8 cellular contexts compared by ENCODE assay signal in the genomic region with DNA sequence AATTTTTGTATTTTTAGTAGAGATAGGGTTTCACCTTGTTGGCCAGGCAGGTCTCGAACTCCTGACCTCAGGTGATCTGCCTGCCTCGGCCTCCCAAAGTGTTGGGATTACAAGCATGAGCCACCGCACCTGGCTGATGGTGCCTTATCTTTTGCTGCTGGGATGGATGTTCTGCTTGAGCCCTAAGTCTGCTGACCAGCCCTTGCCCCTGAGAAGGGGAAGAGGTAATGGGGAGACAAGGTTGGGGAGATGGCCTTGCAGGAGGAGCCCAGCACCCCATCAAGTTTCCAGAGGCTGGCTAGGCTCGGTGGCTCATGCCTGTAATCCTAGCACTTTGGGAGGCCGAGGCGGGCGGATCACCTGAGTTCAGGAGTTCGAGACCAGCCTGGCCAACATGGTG. TPM values are rescaled to one million over a fixed set of nuclear protein-coding genes. Genes with fewer than 3 reads are reported as not detected.
DNase-seq lines count a peak whose midpoint lies in the region; ATAC-seq, FAIRE-seq and TF ChIP-seq lines count a peak whose summit lies in the region.
"Not testable (repeated sequence)": the region's sequence is repeated elsewhere in the genome, so short reads cannot be mapped to it uniquely, and the experiment has no call there.

No MANE protein-coding gene starts in this region.

- TF ChIP-seq RAD21 in IMR-90 (IDR thresholded peaks at IDR 0.05; ENCODE audit: low read length); HepG2 (CRISPR knock-in tag; IDR thresholded peaks at IDR 0.05): not testable (repeated sequence)

- TF ChIP-seq CTCF in IMR-90 (conservative IDR thresholded peaks at IDR 0.05; ENCODE audit: low read depth, low read length); activated B cell treated with CpG ODN at 0.5 μM for 24 hours (IDR thresholded peaks at IDR 0.05); adrenal gland (IDR thresholded peaks at IDR 0.05); HepG2 (CRISPR knock-in tag; IDR thresholded peaks at IDR 0.05); thoracic aorta (IDR thresholded peaks at IDR 0.05): not testable (repeated sequence)

- no CpG with 5 or more reads among the region's 8 CpGs for WGBS in IMR-90 (ENCODE audit: extremely low coverage in 2 of 2, insufficient read length in 1 of 2), 2 experiments
- WGBS in adrenal gland, 4 donors = 68 to 88% (median 79%) methylated on average over 3 to 8 of the region's 8 CpGs
- 72% methylated on average over 8 of the region's 8 CpGs for WGBS in HepG2 (ENCODE audit: low lambda C conversion rate)
- no CpG with 5 or more reads among the region's 8 CpGs for WGBS in neuronal stem cell (ENCODE audit: extremely low coverage in 2 of 2, insufficient read length in 2 of 2, insufficient replicate concordance in 1 of 2), 2 donors

- 0 out of 2 replicates have a peak overlapping the region, but pooled peaks have one; percentile 16 for H4K91ac ChIP-seq in IMR-90 (ENCODE audit: insufficient read depth, low read depth, low read length)
- H4K91ac ChIP-seq in neuronal stem cell (ENCODE audit: low read depth, low read length, poor library complexity) = not testable (repeated sequence)

- H2AK9ac ChIP-seq in IMR-90 (replicated peaks; ENCODE audit: low read depth, low read length, poor library complexity) = peak overlapping the region; percentile 63

- in situ Hi-C loops in IMR-90 (cut with MboI; ENCODE audit: low sequenced_read_pairs) = loop anchor here (5.0 kb wide), 1 partner anchor 78 kb away; no protein-coding TSS in a partner anchor
- in situ Hi-C loops in HepG2 (cut with HindIII; ENCODE audit: extremely low pct_ligation_motif_present, low pct_unique_long_range_greater_than_20kb) = not testable (repeated sequence)

- H3K9me3 Mint-ChIP-seq in CD4-positive, CD25-positive, alpha-beta regulatory T cell; activated B cell treated with CpG ODN at 0.5 μM for 24 hours; activated T-cell treated with anti-CD3 and anti-CD28 coated beads, Interleukin-2, amount 50 U/mL, for 24 hours: not testable (repeated sequence)

- H3K4me3 ChIP-seq in CD4-positive, CD25-positive, alpha-beta regulatory T cell (ENCODE audit: low read depth, low read length); IMR-90 (ENCODE audit: insufficient read depth, low read depth, low read length); neuronal stem cell (ENCODE audit: low read length in 2 of 2): not testable (repeated sequence)
- peak overlapping the region in 1 of 4 donors; percentile 30 for H3K4me3 ChIP-seq in adrenal gland
- peak overlapping the region in 1 of 3 experiments; percentile 34; a peak in 1 of 6 replicates for H3K4me3 ChIP-seq in HepG2 (replicated peaks in 1 of 3; ENCODE audit: insufficient read depth in 1 of 3, low read depth in 2 of 3, low read length in 3 of 3)
- peak overlapping the region; percentile 41 for H3K4me3 ChIP-seq in thoracic aorta

- H3K79me1 ChIP-seq in IMR-90 (ENCODE audit: low read depth in 1 of 2, low read length in 2 of 2) = peaks cover 0 to 12% of the 10 kb centered on the region in 2 experiments; a peak in 1 of 4 replicates
- not testable (repeated sequence) for H3K79me1 ChIP-seq in neuronal stem cell (ENCODE audit: low read depth, low read length)

- H3K9me1 ChIP-seq in IMR-90 (ENCODE audit: insufficient read depth, low read length) = peaks cover 27% of the 10 kb centered on the region

- not testable (repeated sequence) for H2BK12ac ChIP-seq in neuronal stem cell (ENCODE audit: low read length)

- H3K27ac Mint-ChIP-seq in CD4-positive, CD25-positive, alpha-beta regulatory T cell = peak overlapping the region; percentile 83 to 100 (median 100)
- not testable (repeated sequence) for H3K27ac Mint-ChIP-seq in activated B cell treated with CpG ODN at 0.5 μM for 24 hours
- peak overlapping the region; percentile 63 for H3K27ac Mint-ChIP-seq in activated T-cell treated with anti-CD3 and anti-CD28 coated beads, Interleukin-2, amount 50 U/mL, for 24 hours

- FAIRE-seq in HepG2 (lab: Jason Lieb, UNC) = not testable (repeated sequence)

- H3K56ac ChIP-seq in IMR-90 (ENCODE audit: extremely low read depth, insufficient read depth, low read length) = not testable (repeated sequence)

- H2AFZ ChIP-seq in IMR-90 (replicated peaks; ENCODE audit: low read length, poor library complexity); HepG2 (ENCODE audit: low read length); neuronal stem cell (ENCODE audit: low read length): not testable (repeated sequence)

- intact Hi-C loops in IMR-90 (cut with micrococcal nuclease); HepG2 (cut with micrococcal nuclease; ENCODE audit: unreplicated experiment): not testable (repeated sequence)
- intact Hi-C loops in activated B cell treated with CpG ODN at 0.5 μM for 24 hours (cut with micrococcal nuclease) = loop anchor here (1.0 kb wide), 1 partner anchor 236 kb away; no protein-coding TSS in a partner anchor
- intact Hi-C loops in adrenal gland (cut with DNase I) = loop anchor here in 1 of 2 donors (10.0 kb wide), 1 partner anchor 170 kb away; no protein-coding TSS in a partner anchor

- peak overlapping the region; percentile 28 to 79 (median 55) for H3K4me3 Mint-ChIP-seq in CD4-positive, CD25-positive, alpha-beta regulatory T cell
- H3K4me3 Mint-ChIP-seq in activated B cell treated with CpG ODN at 0.5 μM for 24 hours = peak overlapping the region; percentile 11
- not testable (repeated sequence) for H3K4me3 Mint-ChIP-seq in activated T-cell treated with anti-CD3 and anti-CD28 coated beads, Interleukin-2, amount 50 U/mL, for 24 hours

- H2BK120ac ChIP-seq in IMR-90 (ENCODE audit: low read depth, low read length) = 0 out of 2 replicates have a peak overlapping the region, but pooled peaks have one; percentile 22
- H2BK120ac ChIP-seq in neuronal stem cell (ENCODE audit: low read depth, low read length) = not testable (repeated sequence)

- H3K4ac ChIP-seq in IMR-90 (ENCODE audit: low read depth, low read length); neuronal stem cell (ENCODE audit: low read length): not testable (repeated sequence)

- H3K79me2 ChIP-seq in HepG2 (ENCODE audit: insufficient read depth, low read length) = not testable (repeated sequence)

- not testable (repeated sequence) for H3K9me3 ChIP-seq in CD4-positive, CD25-positive, alpha-beta regulatory T cell (ENCODE audit: control insufficient read depth in 2 of 2, low read length in 2 of 2); IMR-90 (ENCODE audit: control insufficient read depth, insufficient read depth, low read length); adrenal gland (replicated peaks in 1 of 3); HepG2 (ENCODE audit: low read length); neuronal stem cell (replicated peaks in 1 of 2; ENCODE audit: control insufficient read depth in 2 of 2, insufficient read depth in 1 of 2, low read depth in 1 of 2, low read length in 2 of 2); thoracic aorta

- dilution Hi-C loops in IMR-90 (cut with HindIII; ENCODE audit: low sequenced_read_pairs, unreplicated experiment) = not testable (repeated sequence)

- H2BK15ac ChIP-seq in IMR-90 (ENCODE audit: low read depth, low read length); neuronal stem cell (ENCODE audit: low read length): not testable (repeated sequence)

- H3K4me1 Mint-ChIP-seq in CD4-positive, CD25-positive, alpha-beta regulatory T cell = peaks cover 13 to 97% (median 55%) of the 10 kb centered on the region in 4 donors
- peaks cover 64% of the 10 kb centered on the region for H3K4me1 Mint-ChIP-seq in activated B cell treated with CpG ODN at 0.5 μM for 24 hours
- peaks cover 86% of the 10 kb centered on the region for H3K4me1 Mint-ChIP-seq in activated T-cell treated with anti-CD3 and anti-CD28 coated beads, Interleukin-2, amount 50 U/mL, for 24 hours (ENCODE audit: low read depth)

- POLR2A ChIA-PET in IMR-90 (lab: Charles Lee; ENCODE audit: unreplicated experiment) = not testable (repeated sequence)
- POLR2A ChIA-PET in activated B cell treated with CpG ODN at 0.5 μM for 24 hours (lab: Charles Lee) = interaction anchor here (0.6 to 1.1 kb wide), 3 partner anchors 12 to 472 kb away, joined by 3 to 17 read pairs (median 8); a partner anchor contains a TSS
- POLR2A ChIA-PET in HepG2 (lab: Yijun Ruan, JAX) = interaction anchor here (4.2 kb wide), 1 partner anchor 7 kb away, joined by 29 read pairs; no protein-coding TSS in a partner anchor

- not testable (repeated sequence) for TF ChIP-seq EP300 in HepG2 (IDR thresholded peaks at IDR 0.05; ENCODE audit: low read depth in 2 of 2, low read length in 2 of 2); HepG2 (CRISPR knock-in tag; IDR thresholded peaks at IDR 0.05; ENCODE audit: borderline replicate concordance)

- not testable (repeated sequence) for H4K8ac ChIP-seq in IMR-90 (ENCODE audit: low read depth in 2 of 2, low read length in 2 of 2); neuronal stem cell (ENCODE audit: low read depth, low read length)

- ATAC-seq in CD4-positive, CD25-positive, alpha-beta regulatory T cell (ENCODE audit: low read depth in 2 of 2); IMR-90 (ENCODE audit: low read depth); activated B cell treated with CpG ODN at 0.5 μM for 24 hours (ENCODE audit: low read depth); HepG2; thoracic aorta (ENCODE audit: insufficient number of reproducible peaks, low FRiP score, low read depth): not testable (repeated sequence)

- H3K27ac ChIP-seq in CD4-positive, CD25-positive, alpha-beta regulatory T cell (ENCODE audit: insufficient read depth, low read length, poor library complexity, severe bottlenecking) = peak overlapping the region; percentile 30
- H3K27ac ChIP-seq in IMR-90 (ENCODE audit: insufficient read depth, low read length); HepG2 (ENCODE audit: extremely low read length, insufficient read depth, low read length); neuronal stem cell (replicated peaks; ENCODE audit: low read length); thoracic aorta: not testable (repeated sequence)
- peak overlapping the region in 4 of 5 donors; percentile 39 to 80 (median 54) for H3K27ac ChIP-seq in adrenal gland

- H2BK20ac ChIP-seq in IMR-90 (ENCODE audit: low read depth, low read length) = not testable (repeated sequence)

- not testable (repeated sequence) for H3K36me3 Mint-ChIP-seq in CD4-positive, CD25-positive, alpha-beta regulatory T cell; activated B cell treated with CpG ODN at 0.5 μM for 24 hours (ENCODE audit: low read depth); activated T-cell treated with anti-CD3 and anti-CD28 coated beads, Interleukin-2, amount 50 U/mL, for 24 hours (ENCODE audit: low read depth)

- not testable (repeated sequence) for BruUV-seq in IMR-90 (replicated peaks; lab: Mats Ljungman, UMichigan); HepG2 (replicated peaks; lab: Mats Ljungman, UMichigan)

- H3K9ac ChIP-seq in IMR-90 (ENCODE audit: low read depth, low read length); HepG2 (ENCODE audit: insufficient read depth, low read depth, low read length): not testable (repeated sequence)
- peak overlapping the region; percentile 13 for H3K9ac ChIP-seq in neuronal stem cell (ENCODE audit: low read depth, low read length, poor library complexity)

- CTCF ChIA-PET in IMR-90 (lab: Yijun Ruan, JAX) = interaction anchor here (1.0 kb wide), 1 partner anchor 216 kb away, joined by 3 read pairs; no protein-coding TSS in a partner anchor
- CTCF ChIA-PET in activated B cell treated with CpG ODN at 0.5 μM for 24 hours (lab: Charles Lee) = interaction anchor here (0.6 to 1.8 kb wide), 9 partner anchors 11 to 455 kb away, joined by 3 to 15 read pairs (median 3); no protein-coding TSS in a partner anchor
- CTCF ChIA-PET in HepG2 (lab: Yijun Ruan, JAX; ENCODE audit: low intra/inter-chr PET ratio, low total read pairs) = interaction anchor here (1.0 to 2.5 kb wide), 2 partner anchors 72 to 235 kb away, joined by 4 to 20 read pairs; a partner anchor contains a TSS

- H3K23ac ChIP-seq in IMR-90 (ENCODE audit: low read depth, low read length) = not testable (repeated sequence)
- peak overlapping the region; percentile 70 for H3K23ac ChIP-seq in neuronal stem cell (ENCODE audit: low read depth, low read length, poor library complexity)

- not testable (repeated sequence) for H4K20me1 ChIP-seq in IMR-90 (ENCODE audit: insufficient read depth, low read length); HepG2 (ENCODE audit: insufficient read depth, low read length)

- not testable (repeated sequence) for H3K27me3 ChIP-seq in CD4-positive, CD25-positive, alpha-beta regulatory T cell (ENCODE audit: control insufficient read depth, insufficient read depth, low read length); IMR-90 (ENCODE audit: control insufficient read depth, insufficient read depth, low read length); adrenal gland; HepG2 (ENCODE audit: control insufficient read depth in 1 of 2, insufficient read depth in 2 of 2, low read length in 2 of 2); neuronal stem cell (ENCODE audit: control insufficient read depth in 3 of 3, insufficient read depth in 3 of 3, low read depth in 1 of 3, low read length in 3 of 3); thoracic aorta (replicated peaks; ENCODE audit: insufficient read depth)

- H3K27me3 Mint-ChIP-seq in CD4-positive, CD25-positive, alpha-beta regulatory T cell; activated B cell treated with CpG ODN at 0.5 μM for 24 hours; activated T-cell treated with anti-CD3 and anti-CD28 coated beads, Interleukin-2, amount 50 U/mL, for 24 hours: not testable (repeated sequence)

- peaks cover 54% of the 10 kb centered on the region for H3K4me1 ChIP-seq in CD4-positive, CD25-positive, alpha-beta regulatory T cell (ENCODE audit: control insufficient read depth, insufficient read depth, low read length, poor library complexity, severe bottlenecking)
- H3K4me1 ChIP-seq in IMR-90 (ENCODE audit: control insufficient read depth, insufficient read depth, low read length) (peaks cover 22% of the 10 kb centered on the region), adrenal gland (replicated peaks in 1 of 2) (peaks cover 29 to 50% of the 10 kb centered on the region in 2 donors), HepG2 (ENCODE audit: insufficient read depth, low read length) (peaks cover 63% of the 10 kb centered on the region), neuronal stem cell (ENCODE audit: control insufficient read depth in 2 of 2, insufficient read depth in 1 of 2, low read depth in 1 of 2, low read length in 2 of 2) (peaks cover 3 to 10% of the 10 kb centered on the region in 2 donors)
- H3K4me1 ChIP-seq in thoracic aorta (ENCODE audit: control insufficient read depth in 1 of 2, low read depth in 2 of 2) = not testable (repeated sequence)

- TF ChIP-seq POLR2A in IMR-90 (IDR thresholded peaks at IDR 0.05; ENCODE audit: low read depth, low read length); adrenal gland (IDR thresholded peaks at IDR 0.05); HepG2 (IDR thresholded peaks at IDR 0.05; ENCODE audit: insufficient read depth in 1 of 2, low read depth in 2 of 2, low read length in 2 of 2): not testable (repeated sequence)

- H2AK5ac ChIP-seq in IMR-90 (ENCODE audit: low read depth, low read length) = peak overlapping the region; percentile 71; the same call in 1 of the 2 replicates
- H2AK5ac ChIP-seq in neuronal stem cell (ENCODE audit: low read depth, low read length) = not testable (repeated sequence)

- not testable (repeated sequence) for H4K5ac ChIP-seq in IMR-90 (ENCODE audit: low read depth, low read length)

- DNase-seq in CD4-positive, CD25-positive, alpha-beta regulatory T cell; IMR-90; activated B cell treated with CpG ODN at 0.5 μM for 24 hours; activated T-cell treated with anti-CD3 and anti-CD28 coated beads, Interleukin-2, amount 50 U/mL, for 24 hours; HepG2 (ENCODE audit: low spot score); neuronal stem cell (ENCODE audit: low spot score); thoracic aorta (ENCODE audit: low spot score): not testable (repeated sequence)
- DNase-seq in adrenal gland = peak in 1 of 7 donors; percentile 49

- H3K36me3 ChIP-seq in CD4-positive, CD25-positive, alpha-beta regulatory T cell (ENCODE audit: control insufficient read depth, insufficient read depth, low read length); IMR-90 (ENCODE audit: control insufficient read depth, insufficient read depth, low read length); adrenal gland (replicated peaks in 1 of 2); HepG2 (replicated peaks in 1 of 2; ENCODE audit: control insufficient read depth in 1 of 2, insufficient read depth in 2 of 2, low read length in 2 of 2); neuronal stem cell (replicated peaks in 1 of 2; ENCODE audit: control insufficient read depth in 2 of 2, insufficient read depth in 2 of 2, low read length in 2 of 2); thoracic aorta: not testable (repeated sequence)

- H3K14ac ChIP-seq in IMR-90 (replicated peaks; ENCODE audit: low read depth, low read length) = 0 out of 2 replicates have a peak overlapping the region, but pooled peaks have one; percentile 40
- H3K14ac ChIP-seq in neuronal stem cell (ENCODE audit: low read length) = not testable (repeated sequence)

- not testable (repeated sequence) for H2BK5ac ChIP-seq in IMR-90 (ENCODE audit: low read depth, low read length, poor library complexity, severe bottlenecking); neuronal stem cell (ENCODE audit: low read length)

- H3K18ac ChIP-seq in IMR-90 (ENCODE audit: low read depth, low read length) = not testable (repeated sequence)
- peak overlapping the region; percentile 73 for H3K18ac ChIP-seq in neuronal stem cell (ENCODE audit: low read length)

- H3K4me2 ChIP-seq in IMR-90 (ENCODE audit: low read depth, low read length); neuronal stem cell (ENCODE audit: insufficient read depth, low read length, poor library complexity, severe bottlenecking): not testable (repeated sequence)
- H3K4me2 ChIP-seq in HepG2 (ENCODE audit: low read depth, low read length) = peak overlapping the region; percentile 41; the same call in 1 of the 2 replicates

RNA-seq across cellular contexts. Expression of a gene that starts 6.0 kb away (rescaled TPM):
- 68.7 TPM for total RNA-seq in CD4-positive, CD25-positive, alpha-beta regulatory T cell
- 10 to 100 TPM; 60.7 to 75.8 (median 69.8) TPM for polyA plus RNA-seq in CD4-positive, CD25-positive, alpha-beta regulatory T cell
- total RNA-seq in IMR-90 (2012; rRNA removed) (1.9 and 2.0 TPM in 2 replicates), activated B cell treated with CpG ODN at 0.5 μM for 24 hours (20.1 and 22.7 TPM in 2 replicates), adrenal gland (100 to 1,000 TPM in 3 of 8 donors, 10 to 100 TPM in 5; 72.0 to 148 (median 91.2) TPM), HepG2 (2016; rRNA removed; fragmentation: Illumina TruSeq; extraction: Trizol) (12.7 and 17.8 TPM in 2 replicates), thoracic aorta (1 to 10 TPM; 5.5 to 7.6 TPM)
- polyA plus RNA-seq in IMR-90 (2012; rRNA removed) (2.8 and 2.9 TPM in 2 replicates), adrenal gland (10 to 100 TPM; 54.8 to 56.7 (median 56.7) TPM), HepG2 (2011; rRNA removed) (43.4 and 48.6 TPM in 2 replicates)
- 2.3 and 2.8 TPM in 2 replicates for polyA plus RNA-seq in IMR-90 (2012; cell fraction: cytosol; rRNA removed)
- polyA plus RNA-seq in IMR-90 (2012; cell fraction: nucleus; rRNA removed; ENCODE audit: low replicate concordance) = 19.2 and 25.7 TPM in 2 replicates
- 6.7 and 7.7 TPM in 2 replicates for total RNA-seq in HepG2 (2016; cell fraction: cytosol; rRNA removed; fragmentation: Illumina TruSeq; extraction: Trizol; ENCODE audit: low read depth)
- 13.2 and 13.6 TPM in 2 replicates for total RNA-seq in HepG2 (2016; cell fraction: insoluble cytoplasmic fraction; rRNA removed; fragmentation: Illumina TruSeq; extraction: Trizol)
- 16.3 and 17.8 TPM in 2 replicates for total RNA-seq in HepG2 (2016; cell fraction: membrane; rRNA removed; fragmentation: Illumina TruSeq; extraction: Trizol)
- 12.2 and 12.8 TPM in 2 replicates for total RNA-seq in HepG2 (2016; cell fraction: nucleus; rRNA removed; fragmentation: Illumina TruSeq; extraction: Trizol)
- polyA plus RNA-seq in HepG2 (2011; cell fraction: cytosol; rRNA removed) = 29.8 and 31.4 TPM in 2 replicates
- 203 and 226 TPM in 2 replicates for polyA plus RNA-seq in HepG2 (2011; cell fraction: nucleus; rRNA removed)
- 27.9 and 35.1 TPM in 2 replicates for polyA plus RNA-seq in HepG2 (2012)
- 19.7 and 23.2 TPM in 2 replicates for polyA plus RNA-seq in HepG2 (2016; cell fraction: cytosol; fragmentation: Illumina TruSeq; extraction: Trizol; ENCODE audit: low read depth)
- 26.4 and 34.1 TPM in 2 replicates for polyA plus RNA-seq in HepG2 (2016; cell fraction: insoluble cytoplasmic fraction; fragmentation: Illumina TruSeq; extraction: Trizol; ENCODE audit: low read depth)
- 27.6 and 29.3 TPM in 2 replicates for polyA plus RNA-seq in HepG2 (2016; cell fraction: membrane; fragmentation: Illumina TruSeq; extraction: Trizol; ENCODE audit: low read depth)
- 36.0 and 42.2 TPM in 2 replicates for polyA plus RNA-seq in HepG2 (2016; cell fraction: nucleus; fragmentation: Illumina TruSeq; extraction: Trizol; ENCODE audit: insufficient read depth, low read depth)
- polyA minus RNA-seq in HepG2 (2011; rRNA and poly(A)+ RNA removed; ENCODE audit: low replicate concordance) = 3.1 and 49.1 TPM in 2 replicates
- polyA minus RNA-seq in HepG2 (2011; cell fraction: cytosol; rRNA and poly(A)+ RNA removed) = 16.3 and 18.6 TPM in 2 replicates
- 30.6 and 42.0 TPM in 2 replicates for polyA minus RNA-seq in HepG2 (2011; cell fraction: nucleus; rRNA and poly(A)+ RNA removed)
- 0.54 TPM for polyA plus RNA-seq in neuronal stem cell (2013, experiment 1 of 2)
- polyA plus RNA-seq in neuronal stem cell (2013, experiment 2 of 2) = 0.40 TPM
